In the genomic region with DNA sequence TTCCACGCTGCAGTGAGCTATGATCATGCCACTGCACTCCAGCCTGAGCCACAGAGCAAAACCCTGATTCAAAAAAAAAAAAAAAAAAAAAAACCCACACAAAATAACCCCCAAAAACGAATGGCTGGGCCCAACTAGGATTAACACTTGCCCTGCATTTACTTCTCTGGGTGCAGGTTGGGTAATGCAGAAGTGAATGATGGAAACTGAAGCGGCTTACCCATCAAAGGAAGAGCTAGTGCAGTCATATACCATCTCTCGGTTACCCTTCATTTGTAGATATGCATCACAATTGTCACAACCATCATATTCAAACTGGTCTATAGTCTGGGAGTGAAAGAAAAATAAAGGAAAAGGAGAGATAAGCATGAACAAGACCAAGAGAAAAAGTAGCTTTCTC, we compare ENCODE assay signal across 8 cellular contexts. TPM values are rescaled to one million over a fixed set of nuclear protein-coding genes. Genes with fewer than 3 reads are reported as not detected.
DNase-seq lines count a peak whose midpoint lies in the region; ATAC-seq and TF ChIP-seq lines count a peak whose summit lies in the region.

No MANE protein-coding gene starts in this region.

- no peaks in the 10 kb centered on the region for H3K9me3 ChIP-seq in iPS-15b (ENCODE audit: control insufficient read depth, insufficient read depth, low read length)

- POLR2A ChIA-PET in activated CD4-positive, alpha-beta memory T cell treated with anti-CD3 and anti-CD28 coated beads, Interleukin-2, amount 10 ng/mL, durations not matched to agents 7 days and 5 days (lab: Charles Lee) = interaction anchor here (0.8 to 10.7 kb wide), 20 partner anchors 12 to 280 kb away, joined by 3 to 882 read pairs (median 10); a partner anchor contains a TSS

- H3K27me3 Mint-ChIP-seq in activated CD4-positive, alpha-beta memory T cell treated with anti-CD3 and anti-CD28 coated beads, Interleukin-2, amount 10 ng/mL, durations not matched to agents 7 days and 5 days = no peaks in the 10 kb centered on the region

- H3K36me3 ChIP-seq in iPS-15b (ENCODE audit: control insufficient read depth, insufficient read depth, low read length) = peaks cover 24% of the 10 kb centered on the region

- no peak for TF ChIP-seq CTCF in HFF-Myc (IDR thresholded peaks at IDR 0.05; ENCODE audit: low read depth, low read length, missing control alignments)

- H3K9me3 Mint-ChIP-seq in activated CD4-positive, alpha-beta memory T cell treated with anti-CD3 and anti-CD28 coated beads, Interleukin-2, amount 10 ng/mL, durations not matched to agents 7 days and 5 days = no peaks in the 10 kb centered on the region
- no peaks in the 10 kb centered on the region for H3K9me3 Mint-ChIP-seq in stimulated activated effector memory CD8-positive, alpha-beta T cell treated with anti-CD3 and anti-CD28 coated beads, Interleukin-12 subunit alpha, Interleukin-12 subunit beta, amount 100 ng/mL, for 72 hours

- peak overlapping the region; percentile 100 for H3K4me3 Mint-ChIP-seq in activated CD4-positive, alpha-beta memory T cell treated with anti-CD3 and anti-CD28 coated beads, Interleukin-2, amount 10 ng/mL, durations not matched to agents 7 days and 5 days
- peak overlapping the region; percentile 99 for H3K4me3 Mint-ChIP-seq in stimulated activated effector memory CD8-positive, alpha-beta T cell treated with anti-CD3 and anti-CD28 coated beads, Interleukin-12 subunit alpha, Interleukin-12 subunit beta, amount 100 ng/mL, for 72 hours

- H3K27ac Mint-ChIP-seq in activated CD4-positive, alpha-beta memory T cell treated with anti-CD3 and anti-CD28 coated beads, Interleukin-2, amount 10 ng/mL, durations not matched to agents 7 days and 5 days = peak overlapping the region; percentile 97
- peak overlapping the region; percentile 98 for H3K27ac Mint-ChIP-seq in stimulated activated effector memory CD8-positive, alpha-beta T cell treated with anti-CD3 and anti-CD28 coated beads, Interleukin-12 subunit alpha, Interleukin-12 subunit beta, amount 100 ng/mL, for 72 hours

- H3K4me1 ChIP-seq in iPS-15b (ENCODE audit: control insufficient read depth, insufficient read depth, low read length) = peaks cover 3% of the 10 kb centered on the region

- H3K9ac ChIP-seq in iPS-15b (ENCODE audit: low read depth, low read length) = peak overlapping the region; percentile 92

- ATAC-seq in stimulated activated effector memory CD8-positive, alpha-beta T cell treated with anti-CD3 and anti-CD28 coated beads, Interleukin-12 subunit alpha, Interleukin-12 subunit beta, amount 100 ng/mL, for 72 hours = peak; percentile 11

- CTCF ChIA-PET in activated CD4-positive, alpha-beta memory T cell treated with anti-CD3 and anti-CD28 coated beads, Interleukin-2, amount 10 ng/mL, durations not matched to agents 7 days and 5 days (lab: Charles Lee) = interaction anchor here (0.7 to 7.3 kb wide), 13 partner anchors 11 to 83 kb away, joined by 3 to 73 read pairs (median 13); a partner anchor contains a TSS

- DNase-seq in HFF-Myc (ENCODE audit: extremely low read depth, low read depth) = no peak
- no peak for DNase-seq in activated CD4-positive, alpha-beta memory T cell treated with anti-CD3 and anti-CD28 coated beads, Interleukin-2, amount 10 ng/mL, durations not matched to agents 7 days and 5 days
- DNase-seq in stimulated activated effector memory CD8-positive, alpha-beta T cell treated with anti-CD3 and anti-CD28 coated beads, Interleukin-12 subunit alpha, Interleukin-12 subunit beta, amount 100 ng/mL, for 72 hours (ENCODE audit: low spot score in 2 of 2) = no peak
- no peak for DNase-seq in stimulated activated CD4-positive, alpha-beta T cell treated with anti-CD3 and anti-CD28 coated beads, Interleukin-4, amount 100 ng/mL, for 1 hour
- DNase-seq in dedifferentiated amniotic fluid mesenchymal stem cell (ENCODE audit: extremely low spot score) = no peak
- DNase-seq in KG1 (lab: John Stamatoyannopoulos, UW) = no peak
- no peak for DNase-seq in HT-29 (ENCODE audit: low spot score)

- peaks cover 54% of the 10 kb centered on the region for H3K36me3 Mint-ChIP-seq in activated CD4-positive, alpha-beta memory T cell treated with anti-CD3 and anti-CD28 coated beads, Interleukin-2, amount 10 ng/mL, durations not matched to agents 7 days and 5 days (ENCODE audit: low read depth)
- peaks cover 77% of the 10 kb centered on the region for H3K36me3 Mint-ChIP-seq in stimulated activated effector memory CD8-positive, alpha-beta T cell treated with anti-CD3 and anti-CD28 coated beads, Interleukin-12 subunit alpha, Interleukin-12 subunit beta, amount 100 ng/mL, for 72 hours

- H3K4me3 ChIP-seq in HFF-Myc (replicated peaks; ENCODE audit: low read depth, low read length) (peak overlapping the region; percentile 86), iPS-15b (ENCODE audit: low read depth, low read length) (peak overlapping the region; percentile 99)

- peaks cover 63% of the 10 kb centered on the region for H3K4me1 Mint-ChIP-seq in activated CD4-positive, alpha-beta memory T cell treated with anti-CD3 and anti-CD28 coated beads, Interleukin-2, amount 10 ng/mL, durations not matched to agents 7 days and 5 days
- H3K4me1 Mint-ChIP-seq in stimulated activated effector memory CD8-positive, alpha-beta T cell treated with anti-CD3 and anti-CD28 coated beads, Interleukin-12 subunit alpha, Interleukin-12 subunit beta, amount 100 ng/mL, for 72 hours = peaks cover 66% of the 10 kb centered on the region

- H3K27me3 ChIP-seq in iPS-15b (ENCODE audit: control insufficient read depth, insufficient read depth, low read length) = peaks cover 4% of the 10 kb centered on the region

RNA-seq across cellular contexts. Expression of a gene that starts 0.8 kb away (rescaled TPM):
- total RNA-seq in activated CD4-positive, alpha-beta memory T cell treated with anti-CD3 and anti-CD28 coated beads, Interleukin-2, amount 10 ng/mL, durations not matched to agents 7 days and 5 days = 10 to 100 TPM; 85.8 to 91.0 TPM
- total RNA-seq in HT-29 (2014; rRNA removed; shearing (Covaris generic)) = 53.0 and 60.0 TPM in 2 replicates

RNA-seq across cellular contexts. Expression of a gene that starts 22.6 kb away (rescaled TPM):
- 10 to 100 TPM; 60.9 to 69.4 TPM for total RNA-seq in activated CD4-positive, alpha-beta memory T cell treated with anti-CD3 and anti-CD28 coated beads, Interleukin-2, amount 10 ng/mL, durations not matched to agents 7 days and 5 days
- total RNA-seq in HT-29 (2014; rRNA removed; shearing (Covaris generic)) = 0.86 and 2.4 TPM in 2 replicates

Comparison
In these comparisons a context has a peak if more than half of its experiments do, and no peak if none do; other contexts are left out.
1. RNA of a gene that starts 22.6 kb away (total RNA-seq): 60.9 to 69.4 TPM in activated CD4-positive, alpha-beta memory T cell treated with anti-CD3 and anti-CD28 coated beads, Interleukin-2, amount 10 ng/mL, durations not matched to agents 7 days and 5 days; 0.86 to 2.4 TPM in HT-29; every median in the first group is over 10 times any median in the second.